Comparison of ENCODE assay signal across 8 cellular contexts in genomic region chr9:126986506-126986951, GRCh38.
DNase-seq lines count a peak whose midpoint lies in the region; ATAC-seq and TF ChIP-seq lines count a peak whose summit lies in the region.

No MANE protein-coding gene starts in this region.

- TF ChIP-seq CTCF in KMS-11 (conservative IDR thresholded peaks at IDR 0.05; ENCODE audit: low read depth, low read length) (no peak), Caco-2 (IDR thresholded peaks at IDR 0.05; ENCODE audit: insufficient read depth in 1 of 2, low read depth in 1 of 2, low read length in 1 of 2, severe bottlenecking in 1 of 2, unreplicated experiment in 1 of 2) (no peak)

- POLR2A ChIA-PET in Caco-2 (lab: Charles Lee), result no interaction called here

- peaks cover 40% of the 10 kb centered on the region for H3K4me1 Mint-ChIP-seq in activated T-helper 2 cell treated with anti-CD3 and anti-CD28 coated beads, Interferon-gamma antibody, Interleukin-2, Interleukin-4, amounts not matched to agents 10 μg/mL and 5 μg/mL and 100 μg/mL, durations not matched to agents 14 hours and 24 hours and 36 hours (ENCODE audit: low read depth)
- H3K4me1 Mint-ChIP-seq in naive B cell, result peaks cover 33 to 51% (median 42%) of the 10 kb centered on the region in 3 donors
- H3K4me1 Mint-ChIP-seq in Caco-2 (ENCODE audit: low read depth, unreplicated experiment), result peaks cover 8% of the 10 kb centered on the region

- H4K20me1 ChIP-seq in KMS-11 (ENCODE audit: insufficient read depth), result no peaks in the 10 kb centered on the region

- H3K27me3 ChIP-seq in KMS-11 (ENCODE audit: insufficient read depth, low read depth) (no peaks in the 10 kb centered on the region), Caco-2 (replicated peaks; ENCODE audit: control insufficient read depth, insufficient read depth, low read length) (no peaks in the 10 kb centered on the region)

- H3K4me3 Mint-ChIP-seq in activated T-helper 2 cell treated with anti-CD3 and anti-CD28 coated beads, Interferon-gamma antibody, Interleukin-2, Interleukin-4, amounts not matched to agents 10 μg/mL and 5 μg/mL and 100 μg/mL, durations not matched to agents 14 hours and 24 hours and 36 hours (ENCODE audit: low read depth), result peak overlapping the region; percentile 49
- H3K4me3 Mint-ChIP-seq in naive B cell (peak overlapping the region in 5 of 8 donors; percentile 58 to 82 (median 68)), Caco-2 (ENCODE audit: unreplicated experiment) (no peak overlapping the region)

- H3K36me3 ChIP-seq in KMS-11 (ENCODE audit: insufficient read depth) (no peaks in the 10 kb centered on the region), Caco-2 (ENCODE audit: control insufficient read depth, insufficient read depth, low read length) (no peaks in the 10 kb centered on the region; the same call in 1 of the 2 replicates)

- H3K4me1 ChIP-seq in KMS-11 (ENCODE audit: low read depth, poor library complexity, severe bottlenecking) (peaks cover 63% of the 10 kb centered on the region), Caco-2 (peaks cover 23% of the 10 kb centered on the region)

- DNase-seq in Caki2 (ENCODE audit: low read depth) (peak; percentile 45), naive B cell (no peak), NCI-H128 (lab: John Stamatoyannopoulos, UW; ENCODE audit: unreplicated experiment) (no peak), GF-D8 (lab: John Stamatoyannopoulos, UW) (no peak), DMS 273 treated with DMSO at 0.1 percent for 48 hours (lab: John Stamatoyannopoulos, UW) (no peak), Caco-2 (no peak)
- no peak for DNase-seq in activated T-helper 2 cell treated with anti-CD3 and anti-CD28 coated beads, Interferon-gamma antibody, Interleukin-2, Interleukin-4, amounts not matched to agents 10 μg/mL and 5 μg/mL and 100 μg/mL, durations not matched to agents 14 hours and 24 hours and 36 hours (ENCODE audit: low spot score)

- H3K36me3 Mint-ChIP-seq in activated T-helper 2 cell treated with anti-CD3 and anti-CD28 coated beads, Interferon-gamma antibody, Interleukin-2, Interleukin-4, amounts not matched to agents 10 μg/mL and 5 μg/mL and 100 μg/mL, durations not matched to agents 14 hours and 24 hours and 36 hours (ENCODE audit: low read depth), result peaks cover 9% of the 10 kb centered on the region
- peaks cover 16 to 37% of the 10 kb centered on the region in 2 donors for H3K36me3 Mint-ChIP-seq in naive B cell
- peaks cover 6% of the 10 kb centered on the region for H3K36me3 Mint-ChIP-seq in Caco-2 (ENCODE audit: insufficient read depth, unreplicated experiment)

- CTCF ChIA-PET in Caco-2 (lab: Charles Lee), result interaction anchor here (0.7 to 1.9 kb wide), 2 partner anchors 47 to 80 kb away, joined by 3 to 4 read pairs; no protein-coding TSS in a partner anchor

- H3K9ac ChIP-seq in KMS-11, result peak overlapping the region; percentile 52

- ATAC-seq in naive B cell (ENCODE audit: low read depth in 2 of 2), result no peak

- intact Hi-C loops in activated T-helper 2 cell treated with anti-CD3 and anti-CD28 coated beads, Interferon-gamma antibody, Interleukin-2, Interleukin-4, amounts not matched to agents 10 μg/mL and 5 μg/mL and 100 μg/mL, durations not matched to agents 14 hours and 24 hours and 36 hours (cut with micrococcal nuclease), result loop anchor here (1.0 to 10.0 kb wide), 4 partner anchors 19 to 572 kb away; no protein-coding TSS in a partner anchor
- intact Hi-C loops in Caco-2 (cut with micrococcal nuclease; ENCODE audit: unreplicated experiment), result no loop called here

- H3K4me3 ChIP-seq in KMS-11 (IDR thresholded peaks at IDR 0.05; ENCODE audit: insufficient read depth, low read depth, low read length), result no peak overlapping the region
- no peak overlapping the region for H3K4me3 ChIP-seq in Caco-2 (ENCODE audit: low read depth, low read length)

- peaks cover 5% of the 10 kb centered on the region for H3K9me3 Mint-ChIP-seq in activated T-helper 2 cell treated with anti-CD3 and anti-CD28 coated beads, Interferon-gamma antibody, Interleukin-2, Interleukin-4, amounts not matched to agents 10 μg/mL and 5 μg/mL and 100 μg/mL, durations not matched to agents 14 hours and 24 hours and 36 hours
- H3K9me3 Mint-ChIP-seq in naive B cell (peaks cover 0 to 10% (median 4%) of the 10 kb centered on the region in 7 donors), Caco-2 (ENCODE audit: unreplicated experiment) (peaks cover 4% of the 10 kb centered on the region)

- no peaks in the 10 kb centered on the region for H3K9me3 ChIP-seq in Caco-2

- H3K79me2 ChIP-seq in KMS-11 (ENCODE audit: insufficient read depth, low read depth), result no peaks in the 10 kb centered on the region

- peaks cover 69% of the 10 kb centered on the region for H3K27me3 Mint-ChIP-seq in activated T-helper 2 cell treated with anti-CD3 and anti-CD28 coated beads, Interferon-gamma antibody, Interleukin-2, Interleukin-4, amounts not matched to agents 10 μg/mL and 5 μg/mL and 100 μg/mL, durations not matched to agents 14 hours and 24 hours and 36 hours (ENCODE audit: low read depth)
- H3K27me3 Mint-ChIP-seq in naive B cell, result peaks cover 5 to 21% (median 19%) of the 10 kb centered on the region in 3 donors
- no peaks in the 10 kb centered on the region for H3K27me3 Mint-ChIP-seq in Caco-2 (ENCODE audit: insufficient read depth, unreplicated experiment)

- H3K27ac Mint-ChIP-seq in activated T-helper 2 cell treated with anti-CD3 and anti-CD28 coated beads, Interferon-gamma antibody, Interleukin-2, Interleukin-4, amounts not matched to agents 10 μg/mL and 5 μg/mL and 100 μg/mL, durations not matched to agents 14 hours and 24 hours and 36 hours, result peak overlapping the region; percentile 67
- H3K27ac Mint-ChIP-seq in naive B cell, result peak overlapping the region in 4 of 6 donors; percentile 67 to 85 (median 78)
- no peak overlapping the region for H3K27ac Mint-ChIP-seq in Caco-2 (ENCODE audit: unreplicated experiment)

- H2AFZ ChIP-seq in KMS-11 (ENCODE audit: low read depth), result no peak overlapping the region

- BruUV-seq in Caco-2 (replicated peaks; lab: Mats Ljungman, UMichigan), result no TSS peak

- peak overlapping the region; percentile 84 for H3K4me2 ChIP-seq in KMS-11

- peak overlapping the region; percentile 92 for H3K27ac ChIP-seq in KMS-11

- in situ Hi-C loops in Caki2 (cut with HindIII; ENCODE audit: low pct_unique_long_range_greater_than_20kb, low sequenced_read_pairs), result no loop called here
